ENCODE assay signal across 1 cellular context in the genomic region with DNA sequence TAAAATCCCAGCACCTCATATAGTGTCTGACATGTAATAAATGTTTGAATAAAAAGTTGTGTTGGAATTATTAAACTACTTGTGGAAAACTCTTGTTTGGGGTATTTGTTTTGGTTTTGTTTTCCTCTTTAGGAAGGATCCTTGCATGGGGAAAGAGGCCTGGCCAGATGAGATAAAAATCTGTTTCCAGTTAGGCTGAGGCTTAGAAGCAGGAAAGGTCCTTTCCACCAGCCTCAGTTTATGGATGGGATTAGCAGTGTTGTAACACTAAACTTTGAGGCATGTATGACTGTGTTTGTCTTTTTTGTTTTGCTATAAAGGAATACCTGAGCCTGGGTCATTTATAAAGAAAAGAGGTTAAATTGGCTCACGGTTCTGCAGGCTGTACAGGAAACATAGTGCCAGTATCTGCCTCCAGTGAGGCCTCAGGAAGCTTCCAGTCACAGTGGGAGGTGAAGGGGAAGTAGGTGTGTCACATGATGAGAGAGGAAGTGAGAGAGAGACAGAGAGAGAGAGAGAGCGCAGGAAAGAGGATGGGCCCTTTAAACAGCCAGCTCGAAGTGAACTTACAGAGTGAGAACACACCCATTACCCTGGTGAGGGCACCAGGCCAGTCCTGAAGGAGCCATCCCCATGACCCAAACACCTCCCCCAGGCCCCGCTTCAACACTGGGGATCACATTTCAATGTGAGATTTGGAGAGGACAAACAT.
TF ChIP-seq lines count a peak whose summit lies in the region.

No MANE protein-coding gene starts in this region.

TF ChIP-seq in liver, 16 proteins besides CTCF, POLR2A, EP300 and RAD21 (continued from another document):
- TF ChIP-seq ZBTB33 (IDR thresholded peaks at IDR 0.05): peak; percentile 16
- no peak for TF ChIP-seq YY1 (IDR thresholded peaks at IDR 0.05)
- TF ChIP-seq MAX (IDR thresholded peaks at IDR 0.05): peak; percentile 69
- TF ChIP-seq RXRA (IDR thresholded peaks at IDR 0.05): peak in 1 of 2 donors; percentile 60
- TF ChIP-seq EGR1 (IDR thresholded peaks at IDR 0.05; ENCODE audit: low read depth in 2 of 2): no peak
- TF ChIP-seq FOXA1 (IDR thresholded peaks at IDR 0.05): no peak
